Comparison of ENCODE assay signal across 3 cellular contexts in genomic region chr4:85509882-85510631, GRCh38.
TF ChIP-seq lines count a peak whose summit lies in the region.

No MANE protein-coding gene starts in this region.

TF ChIP-seq in GM23338, 12 proteins besides CTCF, POLR2A, EP300 and RAD21 (continues in another document):
- no peak for TF ChIP-seq JUNB (IDR thresholded peaks at IDR 0.05; ENCODE audit: unreplicated experiment)
- TF ChIP-seq ZNF331 (CRISPR knock-in tag; IDR thresholded peaks at IDR 0.05; ENCODE audit: low read depth) = no peak
- no peak for TF ChIP-seq EZH2 (IDR thresholded peaks at IDR 0.05; ENCODE audit: low read depth, unreplicated experiment)
- no peak for TF ChIP-seq ZNF462 (CRISPR knock-in tag; IDR thresholded peaks at IDR 0.05)
- TF ChIP-seq POLR2AphosphoS5 (IDR thresholded peaks at IDR 0.05; ENCODE audit: low read depth) = no peak

TF ChIP-seq in WTC11, 78 proteins besides CTCF, POLR2A, EP300 and RAD21:
- TF ChIP-seq ZNF512 (CRISPR knock-in tag; IDR thresholded peaks at IDR 0.05; ENCODE audit: borderline replicate concordance) = peak; percentile 77; the same call in 1 of the 2 replicates
- no peak for TF ChIP-seq JAZF1 (CRISPR knock-in tag; IDR thresholded peaks at IDR 0.05)

TF ChIP-seq in HepG2, 621 proteins besides CTCF, POLR2A, EP300 and RAD21:
- TF ChIP-seq TCF7 (IDR thresholded peaks at IDR 0.05; ENCODE audit: low read depth) (0 out of 2 replicates have a peak, but pooled peaks have one; percentile 25), ZNF276 (CRISPR knock-in tag; IDR thresholded peaks at IDR 0.05; ENCODE audit: low read depth) (no peak), HNF4A (CRISPR knock-in tag; IDR thresholded peaks at IDR 0.05) (peak; percentile 23), KLF16 (CRISPR knock-in tag; IDR thresholded peaks at IDR 0.05) (no peak), SRSF9 (IDR thresholded peaks at IDR 0.05; ENCODE audit: borderline replicate concordance, insufficient read depth, low read depth, low read length, poor library complexity, severe bottlenecking) (no peak), ZNF562 (CRISPR knock-in tag; IDR thresholded peaks at IDR 0.05; ENCODE audit: borderline replicate concordance) (no peak), HNRNPK (IDR thresholded peaks at IDR 0.05; ENCODE audit: low read depth, low read length, poor library complexity, severe bottlenecking) (peak; percentile 75), ZNF646 (CRISPR knock-in tag; IDR thresholded peaks at IDR 0.05) (no peak)
